1 cellular context compared by ENCODE assay signal in the genomic region with DNA sequence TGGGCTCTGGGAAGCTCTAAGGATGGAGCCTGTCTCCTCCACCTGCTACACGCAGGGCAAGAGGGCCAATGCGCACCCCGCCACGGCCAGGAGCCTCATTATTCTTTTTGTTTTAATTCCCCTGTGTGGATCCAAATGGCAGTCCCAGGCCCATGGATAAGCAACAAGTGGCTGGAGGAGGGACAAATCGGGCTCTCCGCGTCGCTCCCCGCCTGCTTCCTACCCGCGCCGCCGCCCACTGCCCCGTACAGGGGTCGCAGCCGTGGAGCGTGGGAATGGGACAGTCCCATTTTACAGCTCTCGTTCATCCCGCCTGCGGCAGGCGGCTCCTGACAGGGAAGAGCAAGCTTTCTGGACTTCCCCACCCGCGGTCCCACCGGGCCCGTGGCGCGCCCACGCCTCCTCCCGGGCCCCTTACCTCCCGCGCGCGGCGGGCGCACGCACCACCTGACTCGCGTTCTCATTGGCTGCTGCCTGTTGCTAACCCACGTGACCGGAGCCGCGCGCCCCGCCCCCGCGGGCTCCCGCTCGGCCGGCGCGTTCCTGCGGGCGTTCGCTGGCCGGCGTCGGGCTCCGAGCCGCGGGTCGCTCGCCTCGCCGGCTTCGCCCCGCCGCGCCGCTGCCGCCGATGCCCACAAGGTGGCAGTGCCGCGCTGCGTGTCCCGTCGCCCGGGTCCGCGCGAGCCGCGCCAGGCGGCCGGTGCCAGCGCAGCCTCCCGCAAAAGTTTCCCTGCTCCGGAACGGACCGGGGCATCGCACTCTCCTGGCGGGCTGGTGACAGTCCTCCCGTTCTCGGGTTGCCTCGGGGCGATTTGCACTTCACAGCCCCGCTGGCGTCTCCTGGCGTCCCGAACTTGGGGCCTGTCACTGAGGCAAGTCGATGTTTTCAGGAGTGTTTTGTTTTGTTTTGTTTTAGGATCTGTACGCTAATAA.
TF ChIP-seq lines count a peak whose summit lies in the region.

No MANE protein-coding gene starts in this region.

TF ChIP-seq in K562, 482 proteins besides CTCF, POLR2A, EP300 and RAD21 (continued from another document and continues in another):
- TF ChIP-seq HOMEZ (CRISPR knock-in tag; IDR thresholded peaks at IDR 0.05) (0 out of 2 replicates have a peak, but pooled peaks have one; percentile 71), ZNF324 (CRISPR knock-in tag; IDR thresholded peaks at IDR 0.05) (no peak), TEAD2 (tag; IDR thresholded peaks at IDR 0.05) (no peak), MED1 (CRISPR knock-in tag; IDR thresholded peaks at IDR 0.05; ENCODE audit: borderline replicate concordance) (no peak), ARID4B (CRISPR knock-in tag; IDR thresholded peaks at IDR 0.05) (no peak), DIDO1 (tag; IDR thresholded peaks at IDR 0.05; ENCODE audit: low read depth) (no peak), DNMT1 (IDR thresholded peaks at IDR 0.05) (no peak), NFIX (CRISPR knock-in tag; IDR thresholded peaks at IDR 0.05; ENCODE audit: low read depth) (no peak), EZH2 (IDR thresholded peaks at IDR 0.05; ENCODE audit: borderline replicate concordance, low read depth, low read length) (no peak), RBM34 (IDR thresholded peaks at IDR 0.05; ENCODE audit: borderline replicate concordance, insufficient read depth, low read length) (no peak), ZHX1 (conservative IDR thresholded peaks at IDR 0.05; ENCODE audit: low read length) (no peak), NCOA4 (IDR thresholded peaks at IDR 0.05; ENCODE audit: partially characterized antibody) (no peak), SMAD2 (IDR thresholded peaks at IDR 0.05; ENCODE audit: low read depth, low read length) (no peak), SRSF1 (IDR thresholded peaks at IDR 0.05; ENCODE audit: low read depth, low read length) (no peak), POLR2AphosphoS5 (IDR thresholded peaks at IDR 0.05; ENCODE audit: control insufficient read depth, insufficient read depth, low read depth, low read length) (peak; percentile 29; the same call in 1 of the 2 replicates), TOE1 (IDR thresholded peaks at IDR 0.05; ENCODE audit: borderline replicate concordance) (peak; percentile 89; the same call in 1 of the 2 replicates), TOE1 (CRISPR knock-in tag; IDR thresholded peaks at IDR 0.05; ENCODE audit: borderline replicate concordance, low read depth) (no peak), PTBP1 (IDR thresholded peaks at IDR 0.05; ENCODE audit: low read depth, low read length) (no peak), CEBPB (tag; IDR thresholded peaks at IDR 0.05) (no peak), NKRF (IDR thresholded peaks at IDR 0.05; ENCODE audit: borderline replicate concordance) (no peak), CBX3 (IDR thresholded peaks at IDR 0.05; ENCODE audit: borderline replicate concordance in 1 of 2, low read length in 2 of 2) (0 out of 3 replicates have a peak, but pooled peaks of 1 of the 2 experiments have one; percentile 21), ESRRB (CRISPR knock-in tag; IDR thresholded peaks at IDR 0.05; ENCODE audit: borderline replicate concordance) (no peak), SIRT6 (IDR thresholded peaks at IDR 0.05; ENCODE audit: low read depth, low read length) (no peak), ARNT (IDR thresholded peaks at IDR 0.05) (no peak), CCAR2 (IDR thresholded peaks at IDR 0.05; ENCODE audit: low read depth, low read length) (no peak), PPARD (CRISPR knock-in tag; IDR thresholded peaks at IDR 0.05) (no peak), NFE2 (IDR thresholded peaks at IDR 0.05; ENCODE audit: low read depth) (no peak), ZNF134 (CRISPR knock-in tag; conservative IDR thresholded peaks at IDR 0.05) (no peak)
- TF ChIP-seq, protein P1, sequence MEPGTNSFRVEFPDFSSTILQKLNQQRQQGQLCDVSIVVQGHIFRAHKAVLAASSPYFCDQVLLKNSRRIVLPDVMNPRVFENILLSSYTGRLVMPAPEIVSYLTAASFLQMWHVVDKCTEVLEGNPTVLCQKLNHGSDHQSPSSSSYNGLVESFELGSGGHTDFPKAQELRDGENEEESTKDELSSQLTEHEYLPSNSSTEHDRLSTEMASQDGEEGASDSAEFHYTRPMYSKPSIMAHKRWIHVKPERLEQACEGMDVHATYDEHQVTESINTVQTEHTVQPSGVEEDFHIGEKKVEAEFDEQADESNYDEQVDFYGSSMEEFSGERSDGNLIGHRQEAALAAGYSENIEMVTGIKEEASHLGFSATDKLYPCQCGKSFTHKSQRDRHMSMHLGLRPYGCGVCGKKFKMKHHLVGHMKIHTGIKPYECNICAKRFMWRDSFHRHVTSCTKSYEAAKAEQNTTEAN (CRISPR knock-in tag; IDR thresholded peaks at IDR 0.05): no peak
- TF ChIP-seq, protein P2, sequence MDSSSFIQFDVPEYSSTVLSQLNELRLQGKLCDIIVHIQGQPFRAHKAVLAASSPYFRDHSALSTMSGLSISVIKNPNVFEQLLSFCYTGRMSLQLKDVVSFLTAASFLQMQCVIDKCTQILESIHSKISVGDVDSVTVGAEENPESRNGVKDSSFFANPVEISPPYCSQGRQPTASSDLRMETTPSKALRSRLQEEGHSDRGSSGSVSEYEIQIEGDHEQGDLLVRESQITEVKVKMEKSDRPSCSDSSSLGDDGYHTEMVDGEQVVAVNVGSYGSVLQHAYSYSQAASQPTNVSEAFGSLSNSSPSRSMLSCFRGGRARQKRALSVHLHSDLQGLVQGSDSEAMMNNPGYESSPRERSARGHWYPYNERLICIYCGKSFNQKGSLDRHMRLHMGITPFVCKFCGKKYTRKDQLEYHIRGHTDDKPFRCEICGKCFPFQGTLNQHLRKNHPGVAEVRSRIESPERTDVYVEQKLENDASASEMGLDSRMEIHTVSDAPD (CRISPR knock-in tag; IDR thresholded peaks at IDR 0.05): no peak
- TF ChIP-seq, protein P3, sequence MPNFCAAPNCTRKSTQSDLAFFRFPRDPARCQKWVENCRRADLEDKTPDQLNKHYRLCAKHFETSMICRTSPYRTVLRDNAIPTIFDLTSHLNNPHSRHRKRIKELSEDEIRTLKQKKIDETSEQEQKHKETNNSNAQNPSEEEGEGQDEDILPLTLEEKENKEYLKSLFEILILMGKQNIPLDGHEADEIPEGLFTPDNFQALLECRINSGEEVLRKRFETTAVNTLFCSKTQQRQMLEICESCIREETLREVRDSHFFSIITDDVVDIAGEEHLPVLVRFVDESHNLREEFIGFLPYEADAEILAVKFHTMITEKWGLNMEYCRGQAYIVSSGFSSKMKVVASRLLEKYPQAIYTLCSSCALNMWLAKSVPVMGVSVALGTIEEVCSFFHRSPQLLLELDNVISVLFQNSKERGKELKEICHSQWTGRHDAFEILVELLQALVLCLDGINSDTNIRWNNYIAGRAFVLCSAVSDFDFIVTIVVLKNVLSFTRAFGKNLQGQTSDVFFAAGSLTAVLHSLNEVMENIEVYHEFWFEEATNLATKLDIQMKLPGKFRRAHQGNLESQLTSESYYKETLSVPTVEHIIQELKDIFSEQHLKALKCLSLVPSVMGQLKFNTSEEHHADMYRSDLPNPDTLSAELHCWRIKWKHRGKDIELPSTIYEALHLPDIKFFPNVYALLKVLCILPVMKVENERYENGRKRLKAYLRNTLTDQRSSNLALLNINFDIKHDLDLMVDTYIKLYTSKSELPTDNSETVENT (CRISPR knock-in tag; IDR thresholded peaks at IDR 0.05): peak; percentile 49; the same call in 1 of the 2 replicates
- TF ChIP-seq, protein P4, sequence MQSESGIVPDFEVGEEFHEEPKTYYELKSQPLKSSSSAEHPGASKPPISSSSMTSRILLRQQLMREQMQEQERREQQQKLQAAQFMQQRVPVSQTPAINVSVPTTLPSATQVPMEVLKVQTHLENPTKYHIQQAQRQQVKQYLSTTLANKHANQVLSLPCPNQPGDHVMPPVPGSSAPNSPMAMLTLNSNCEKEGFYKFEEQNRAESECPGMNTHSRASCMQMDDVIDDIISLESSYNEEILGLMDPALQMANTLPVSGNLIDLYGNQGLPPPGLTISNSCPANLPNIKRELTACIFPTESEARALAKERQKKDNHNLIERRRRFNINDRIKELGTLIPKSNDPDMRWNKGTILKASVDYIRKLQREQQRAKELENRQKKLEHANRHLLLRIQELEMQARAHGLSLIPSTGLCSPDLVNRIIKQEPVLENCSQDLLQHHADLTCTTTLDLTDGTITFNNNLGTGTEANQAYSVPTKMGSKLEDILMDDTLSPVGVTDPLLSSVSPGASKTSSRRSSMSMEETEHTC (IDR thresholded peaks at IDR 0.05): 0 out of 2 replicates have a peak, but pooled peaks have one; percentile 25
- TF ChIP-seq, protein P5, sequence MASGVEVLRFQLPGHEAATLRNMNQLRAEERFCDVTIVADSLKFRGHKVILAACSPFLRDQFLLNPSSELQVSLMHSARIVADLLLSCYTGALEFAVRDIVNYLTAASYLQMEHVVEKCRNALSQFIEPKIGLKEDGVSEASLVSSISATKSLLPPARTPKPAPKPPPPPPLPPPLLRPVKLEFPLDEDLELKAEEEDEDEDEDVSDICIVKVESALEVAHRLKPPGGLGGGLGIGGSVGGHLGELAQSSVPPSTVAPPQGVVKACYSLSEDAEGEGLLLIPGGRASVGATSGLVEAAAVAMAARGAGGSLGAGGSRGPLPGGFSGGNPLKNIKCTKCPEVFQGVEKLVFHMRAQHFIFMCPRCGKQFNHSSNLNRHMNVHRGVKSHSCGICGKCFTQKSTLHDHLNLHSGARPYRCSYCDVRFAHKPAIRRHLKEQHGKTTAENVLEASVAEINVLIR (CRISPR knock-in tag; IDR thresholded peaks at IDR 0.05): no peak
